ENCODE assay signal across 18 cellular contexts in the genomic region with DNA sequence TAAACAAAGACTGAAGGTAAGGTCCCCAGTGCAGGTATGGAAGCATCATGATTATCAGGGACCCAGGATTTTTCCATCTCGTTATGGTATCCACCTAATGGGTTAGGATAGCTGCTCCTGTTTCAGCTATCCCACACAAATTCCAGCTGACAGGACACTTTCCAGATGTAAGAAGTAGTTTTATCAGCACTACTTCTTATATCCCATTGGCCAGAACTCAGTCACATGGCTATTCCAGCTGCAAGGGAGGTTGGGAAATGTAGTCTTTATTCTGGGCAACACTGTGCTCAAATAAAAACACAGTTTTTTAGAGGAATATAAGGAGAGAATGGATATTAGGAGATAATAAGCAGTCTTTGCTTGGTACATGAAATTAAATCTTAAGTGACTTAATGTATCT.
"Had no signal": no experiment of that assay in that cellular context is flagged by ENCODE, and none has a peak within 500 bp of the region (broad histone marks: within the 10 kb centered on the region; RNA-seq: fewer than 3 reads in every experiment).

No MANE protein-coding gene starts in this region.

- H3K27me3 ChIP-seq: ascending aorta, left lung had no signal

- FAIRE-seq: frontal cortex, TTC549 had no signal

- H3K36me3 ChIP-seq: ascending aorta, breast epithelium, left lung, spleen had no signal

- H3K4me3 ChIP-seq: ascending aorta, breast epithelium, coronary artery, left lung, spleen had no signal

- H3K4me1 ChIP-seq: ascending aorta, breast epithelium, left lung, spleen had no signal

- ATAC-seq: activated CD8-positive, alpha-beta T cell treated with anti-CD3 and anti-CD28 coated beads, Interleukin-2, amount 10 ng/mL, durations not matched to agents 7 days and 5 days; activated T-cell treated with anti-CD3 and anti-CD28 coated beads, Interleukin-2, amount 50 U/mL, for 4 hours; left lung; stimulated activated naive B cell treated with anti-CD40 and anti-IgM and Interleukin-4, amounts not matched to agents 10 μg/mL and 1 μg/mL and 100 μg/mL, for 72 hours had no signal

- H3K27ac ChIP-seq: ascending aorta, breast epithelium, coronary artery, left lung, spleen had no signal

- H3K9me3 ChIP-seq: ascending aorta, breast epithelium, left lung, spleen had no signal

- DNase-seq: activated CD4-positive, alpha-beta T cell treated with anti-CD3 and anti-CD28 coated beads, Interleukin-2, amount 10 ng/mL, durations not matched to agents 7 days and 5 days; activated CD8-positive, alpha-beta T cell treated with anti-CD3 and anti-CD28 coated beads, Interleukin-2, amount 10 ng/mL, durations not matched to agents 7 days and 5 days; activated naive CD4-positive, alpha-beta T cell treated with anti-CD3 and anti-CD28 coated beads, Interleukin-2, amount 50 U/mL, for 16 hours; activated T-cell treated with anti-CD3 and anti-CD28 coated beads, Interleukin-2, amount 50 U/mL, for 4 hours; erythroblast; head of caudate nucleus; left lung; mammary epithelial cell; occipital lobe; posterior cingulate gyrus; spleen; stimulated activated CD4-positive, alpha-beta T cell treated with anti-CD3 and anti-CD28 coated beads, Interleukin-4, amount 100 ng/mL, for 4 hours; stimulated activated naive B cell treated with anti-CD40 and anti-IgM and Interleukin-4, amounts not matched to agents 10 μg/mL and 1 μg/mL and 100 μg/mL, for 72 hours had no signal
